8 cellular contexts compared by ENCODE assay signal in genomic region chr7:44018857-44019807, GRCh38. TPM values are rescaled to one million over a fixed set of nuclear protein-coding genes. Genes with fewer than 3 reads are reported as not detected.
DNase-seq lines count a peak whose midpoint lies in the region; ATAC-seq and TF ChIP-seq lines count a peak whose summit lies in the region.
"Not testable (repeated sequence)": the region's sequence is repeated elsewhere in the genome, so short reads cannot be mapped to it uniquely, and the experiment has no call there.

No MANE protein-coding gene starts in this region.

- H3K4me1 Mint-ChIP-seq in activated CD4-positive, alpha-beta T cell treated with anti-CD3 and anti-CD28 coated beads, Interleukin-2, amount 10 ng/mL, durations not matched to agents 24 days and 14 days: peaks cover 11% of the 10 kb centered on the region

- peak; percentile 34 to 74 for TF ChIP-seq CTCF in left lung (IDR thresholded peaks at IDR 0.05)

- H3K36me3 Mint-ChIP-seq in activated CD4-positive, alpha-beta T cell treated with anti-CD3 and anti-CD28 coated beads, Interleukin-2, amount 10 ng/mL, durations not matched to agents 24 days and 14 days (ENCODE audit: low read depth): not testable (repeated sequence)

- H3K27me3 ChIP-seq in left lung: not testable (repeated sequence)

- H3K4me3 ChIP-seq in left lung: peak overlapping the region; percentile 67 to 71

- H3K36me3 ChIP-seq in left lung: peaks cover 0 to 11% of the 10 kb centered on the region in 2 donors

- ATAC-seq in GM19351 (IDR thresholded peaks at IDR 0.05; ENCODE audit: unreplicated experiment): peak; percentile 93
- ATAC-seq in HG03469 (IDR thresholded peaks at IDR 0.05; ENCODE audit: unreplicated experiment): peak; percentile 87
- ATAC-seq in left lung: peak; percentile 99

- intact Hi-C loops in activated CD4-positive, alpha-beta T cell treated with anti-CD3 and anti-CD28 coated beads, Interleukin-2, amount 10 ng/mL, durations not matched to agents 24 days and 14 days (cut with micrococcal nuclease): loop anchor here (1.0 kb wide), 1 partner anchor 25 kb away; the partner anchor contains the start of gene DBNL
- intact Hi-C loops in left lung (cut with DNase I): not testable (repeated sequence)

- H3K9me3 ChIP-seq in left lung: not testable (repeated sequence)

- H3K4me1 ChIP-seq in left lung: peaks cover 0 to 23% of the 10 kb centered on the region in 2 donors

- H3K9me3 Mint-ChIP-seq in activated CD4-positive, alpha-beta T cell treated with anti-CD3 and anti-CD28 coated beads, Interleukin-2, amount 10 ng/mL, durations not matched to agents 24 days and 14 days: not testable (repeated sequence)

- DNase-seq in CD1c-positive myeloid dendritic cell (ENCODE audit: extremely low spot score) (peak; percentile 99), NCI-H524 treated with DMSO at 0.1 percent for 48 hours (lab: John Stamatoyannopoulos, UW) (peak; percentile 67), cortex of kidney (lab: John Stamatoyannopoulos, UW) (peak; percentile 47), left lung (peak; percentile 98 to 100)
- DNase-seq in activated CD4-positive, alpha-beta T cell treated with anti-CD3 and anti-CD28 coated beads, Interleukin-2, amount 10 ng/mL, durations not matched to agents 24 days and 14 days: peak; percentile 100
- peak; percentile 99 for DNase-seq in stimulated activated CD4-positive, alpha-beta T cell treated with anti-CD3 and anti-CD28 coated beads, Interleukin-2, amount 100 ng/mL, for 24 hours

- H3K27me3 Mint-ChIP-seq in activated CD4-positive, alpha-beta T cell treated with anti-CD3 and anti-CD28 coated beads, Interleukin-2, amount 10 ng/mL, durations not matched to agents 24 days and 14 days: not testable (repeated sequence)

- H3K27ac ChIP-seq in left lung: peak overlapping the region in 1 of 2 donors; percentile 79

- peak overlapping the region; percentile 89 for H3K4me3 Mint-ChIP-seq in activated CD4-positive, alpha-beta T cell treated with anti-CD3 and anti-CD28 coated beads, Interleukin-2, amount 10 ng/mL, durations not matched to agents 24 days and 14 days

- H3K27ac Mint-ChIP-seq in activated CD4-positive, alpha-beta T cell treated with anti-CD3 and anti-CD28 coated beads, Interleukin-2, amount 10 ng/mL, durations not matched to agents 24 days and 14 days: peak overlapping the region; percentile 88

RNA-seq across cellular contexts. Expression of gene SPDYE1, which starts 21.4 kb away (rescaled TPM):
- not detected in 2 replicates for total RNA-seq in activated CD4-positive, alpha-beta T cell treated with anti-CD3 and anti-CD28 coated beads, Interleukin-2, amount 10 ng/mL, durations not matched to agents 24 days and 14 days
- total RNA-seq in left lung: not detected

RNA-seq across cellular contexts. Expression of gene DBNL, which starts 25.4 kb away (rescaled TPM):
- 127 and 131 TPM in 2 replicates for total RNA-seq in activated CD4-positive, alpha-beta T cell treated with anti-CD3 and anti-CD28 coated beads, Interleukin-2, amount 10 ng/mL, durations not matched to agents 24 days and 14 days
- 100 to 1,000 TPM in 1 of 2 donors, 10 to 100 TPM in 1; 93.3 to 119 TPM for total RNA-seq in left lung

RNA-seq across cellular contexts. Expression of gene PGAM2, which starts 46.2 kb away (rescaled TPM):
- total RNA-seq in activated CD4-positive, alpha-beta T cell treated with anti-CD3 and anti-CD28 coated beads, Interleukin-2, amount 10 ng/mL, durations not matched to agents 24 days and 14 days: 0.42 TPM in 1 of 2 replicates, not detected in the other
- under 1 TPM in 1 of 2 donors, not detected in 1; 0.79 TPM for total RNA-seq in left lung

Comparison
In these comparisons a context has a peak if more than half of its experiments do, and no peak if none do; other contexts are left out.
1. DNase-seq: peak in every context shown above with its lines; median percentile 100 in activated CD4-positive, alpha-beta T cell treated with anti-CD3 and anti-CD28 coated beads, Interleukin-2, amount 10 ng/mL, durations not matched to agents 24 days and 14 days; 99 in CD1c-positive myeloid dendritic cell; 99 in left lung; 99 in stimulated activated CD4-positive, alpha-beta T cell treated with anti-CD3 and anti-CD28 coated beads, Interleukin-2, amount 100 ng/mL, for 24 hours; 67 in NCI-H524 treated with DMSO at 0.1 percent for 48 hours; 47 in cortex of kidney.